ENCODE assay signal across 18 cellular contexts in the genomic region with DNA sequence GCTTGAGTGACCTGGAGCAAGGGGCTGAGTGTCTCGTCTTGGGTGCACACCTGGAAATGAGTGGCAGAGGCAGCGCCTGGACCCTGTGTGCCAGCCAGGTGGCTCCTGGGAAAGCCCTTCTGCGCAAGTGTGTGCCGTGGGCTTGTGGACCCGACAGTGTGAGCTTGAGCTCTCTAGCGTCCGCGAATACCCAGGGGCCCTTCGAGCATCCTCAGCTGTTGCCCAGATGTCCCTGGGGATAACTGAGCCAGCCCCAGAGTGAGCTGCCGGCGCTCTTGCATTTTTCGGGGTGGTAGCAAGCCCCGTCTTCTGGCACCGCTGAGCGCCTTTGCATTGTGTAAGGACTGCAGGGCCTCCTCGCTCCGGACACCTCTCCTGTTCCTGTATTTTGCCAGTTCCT.
A peak's percentile ranks its signal among the peaks of the same experiment; 100 is the strongest.
DNase-seq lines count a peak whose midpoint lies in the region; ATAC-seq and TF ChIP-seq lines count a peak whose summit lies in the region.
"Had no signal": no experiment of that assay in that cellular context is flagged by ENCODE, and none has a peak within 500 bp of the region (broad histone marks: within the 10 kb centered on the region; RNA-seq: fewer than 3 reads in every experiment).

No MANE protein-coding gene starts in this region.

- peaks cover 0 to 3% (median under 1%) of the 10 kb centered on the region in 4 donors for H3K4me1 Mint-ChIP-seq in CD4-positive, alpha-beta memory T cell

- peaks cover 97% of the 10 kb centered on the region for H4K20me1 ChIP-seq in BLaER1

- no peak for ATAC-seq in GM19351 (IDR thresholded peaks at IDR 0.05; ENCODE audit: unreplicated experiment)
- no peak for ATAC-seq in HG03097 (IDR thresholded peaks at IDR 0.05; ENCODE audit: low FRiP score, unreplicated experiment)
- ATAC-seq: activated naive CD4-positive, alpha-beta T cell treated with anti-CD3 and anti-CD28 coated beads, Interleukin-2, amount 50 U/mL, for 72 hours; K562; left lobe of liver had no signal

- H3K36me3 ChIP-seq in A673 (ENCODE audit: insufficient read depth, low read length, poor library complexity, severe bottlenecking) (no peaks in the 10 kb centered on the region), BLaER1 (peaks cover 18% of the 10 kb centered on the region), Peyer's patch (peaks cover 0 to 5% (median 0%) of the 10 kb centered on the region in 3 donors), vagina (no peaks in the 10 kb centered on the region)
- H3K36me3 ChIP-seq in CD4-positive, alpha-beta memory T cell (ENCODE audit: insufficient read depth, low read length) = no peaks in the 10 kb centered on the region
- H3K36me3 ChIP-seq: brain microvascular endothelial cell had no signal

- BruUV-seq in A673 (replicated peaks; lab: Mats Ljungman, UMichigan) = no TSS peak

- no peak for TF ChIP-seq POLR2A in Peyer's patch (IDR thresholded peaks at IDR 0.05)
- TF ChIP-seq POLR2A in vagina (IDR thresholded peaks at IDR 0.05) = no peak

- H3K4me1 ChIP-seq in A673 (ENCODE audit: insufficient read depth, low read length, poor library complexity, severe bottlenecking) (peaks cover 4% of the 10 kb centered on the region), BLaER1 (peaks cover 60% of the 10 kb centered on the region), Peyer's patch (no peaks in the 10 kb centered on the region), vagina (no peaks in the 10 kb centered on the region)
- no peaks in the 10 kb centered on the region for H3K4me1 ChIP-seq in CD4-positive, alpha-beta memory T cell (ENCODE audit: insufficient read depth, low read length)

- POLR2A ChIA-PET in A673 (lab: Charles Lee; ENCODE audit: low non-redundant PET) = no interaction called here
- POLR2A ChIA-PET in CD4-positive, alpha-beta memory T cell (lab: Charles Lee; ENCODE audit: partially characterized antibody) = no interaction called here

- intact Hi-C loops in A673 (cut with micrococcal nuclease; ENCODE audit: unreplicated experiment) = no loop called here
- intact Hi-C loops in vagina (cut with DNase I) = no loop called here
- intact Hi-C loops in CD4-positive, alpha-beta memory T cell (cut with micrococcal nuclease) = no loop called here

- H3K9me3 ChIP-seq in A673 (ENCODE audit: low read depth, low read length, poor library complexity, severe bottlenecking) = no peaks in the 10 kb centered on the region
- no peaks in the 10 kb centered on the region for H3K9me3 ChIP-seq in BLaER1
- no peaks in the 10 kb centered on the region for H3K9me3 ChIP-seq in Peyer's patch
- H3K9me3 ChIP-seq in vagina = no peaks in the 10 kb centered on the region
- H3K9me3 ChIP-seq in CD4-positive, alpha-beta memory T cell (ENCODE audit: control insufficient read depth in 1 of 2, low read length in 2 of 2) = no peaks in the 10 kb centered on the region

- H3K9ac ChIP-seq in BLaER1 = no peak overlapping the region

- DNase-seq in A673 (ENCODE audit: low spot score) (peak; percentile 23), Peyer's patch (peak in 2 of 3 donors; percentile 38 to 43), mesenteric fat pad (ENCODE audit: low spot score) (peak; percentile 79), vagina (ENCODE audit: extremely low spot score in 2 of 2) (no peak)
- no peak for DNase-seq in CD4-positive, alpha-beta memory T cell
- DNase-seq: activated CD4-positive, alpha-beta T cell treated with anti-CD3 and anti-CD28 coated beads, Interleukin-2, amount 50 U/mL, for 4 hours; AML-193; brain microvascular endothelial cell; NCI-H1092; SW 1271 had no signal

- CTCF ChIA-PET in A673 (lab: Charles Lee) = no interaction called here
- CTCF ChIA-PET in CD4-positive, alpha-beta memory T cell (lab: Charles Lee; ENCODE audit: partially characterized antibody) = interaction anchor here (0.9 kb wide), 1 partner anchor 9 kb away, joined by 3 read pairs; no protein-coding TSS in a partner anchor

- H3K4me2 ChIP-seq in BLaER1 = peak overlapping the region; percentile 68

- H3K4me3 ChIP-seq in A673 (ENCODE audit: low read depth, low read length, poor library complexity, severe bottlenecking) (no peak overlapping the region), BLaER1 (no peak overlapping the region), Peyer's patch (no peak overlapping the region), vagina (no peak overlapping the region)
- H3K4me3 ChIP-seq in CD4-positive, alpha-beta memory T cell (ENCODE audit: low read length in 2 of 2) = no peak overlapping the region
- H3K4me3 ChIP-seq: dorsolateral prefrontal cortex, K562 had no signal

- H3K27me3 Mint-ChIP-seq in CD4-positive, alpha-beta memory T cell = no peaks in the 10 kb centered on the region

- TF ChIP-seq CTCF in A673 (conservative IDR thresholded peaks at IDR 0.05; ENCODE audit: low read depth, low read length) (no peak), Peyer's patch (IDR thresholded peaks at IDR 0.05) (no peak), vagina (IDR thresholded peaks at IDR 0.05) (no peak)

- H3K4me3 Mint-ChIP-seq in CD4-positive, alpha-beta memory T cell = no peak overlapping the region

- H3K9me3 Mint-ChIP-seq in CD4-positive, alpha-beta memory T cell = peaks cover 0 to 2% (median 0%) of the 10 kb centered on the region in 8 donors
- H3K9me3 Mint-ChIP-seq: activated naive CD4-positive, alpha-beta T cell treated with anti-CD3 and anti-CD28 coated beads, Interleukin-2, amount 50 U/mL, for 72 hours had no signal

- H3K27me3 ChIP-seq in A673 (replicated peaks; ENCODE audit: insufficient read depth, low read depth, low read length, poor library complexity) = no peaks in the 10 kb centered on the region
- peaks cover 20% of the 10 kb centered on the region; the same call in 1 of the 2 replicates for H3K27me3 ChIP-seq in BLaER1
- no peaks in the 10 kb centered on the region for H3K27me3 ChIP-seq in Peyer's patch
- no peaks in the 10 kb centered on the region for H3K27me3 ChIP-seq in vagina
- no peaks in the 10 kb centered on the region for H3K27me3 ChIP-seq in CD4-positive, alpha-beta memory T cell (ENCODE audit: insufficient read depth, low read length)
- H3K27me3 ChIP-seq: brain microvascular endothelial cell, dorsolateral prefrontal cortex had no signal

- H3K36me3 Mint-ChIP-seq in CD4-positive, alpha-beta memory T cell = peaks cover 8 to 15% of the 10 kb centered on the region in 2 donors
- H3K36me3 Mint-ChIP-seq: activated naive CD4-positive, alpha-beta T cell treated with anti-CD3 and anti-CD28 coated beads, Interleukin-2, amount 50 U/mL, for 72 hours had no signal

- H3K27ac Mint-ChIP-seq in CD4-positive, alpha-beta memory T cell = no peak overlapping the region
- H3K27ac Mint-ChIP-seq: activated naive CD4-positive, alpha-beta T cell treated with anti-CD3 and anti-CD28 coated beads, Interleukin-2, amount 50 U/mL, for 72 hours had no signal

- H3K27ac ChIP-seq in A673 (ENCODE audit: low read depth, low read length, poor library complexity, severe bottlenecking) (no peak overlapping the region), BLaER1 (no peak overlapping the region), Peyer's patch (no peak overlapping the region), vagina (no peak overlapping the region)
- no peak overlapping the region for H3K27ac ChIP-seq in CD4-positive, alpha-beta memory T cell (ENCODE audit: low read depth, low read length)
- H3K27ac ChIP-seq: brain microvascular endothelial cell, dorsolateral prefrontal cortex, RWPE1 had no signal

Comparison
In these comparisons a context has a peak if more than half of its experiments do, and no peak if none do; other contexts are left out.
1. DNase-seq: peak in A673 (single experiment), Peyer's patch (2 of 3) and mesenteric fat pad (single experiment); none in vagina (0 of 2) and CD4-positive, alpha-beta memory T cell (0 of 5).